Comparison of ENCODE assay signal across 1 cellular context in genomic region chr6:116975600-116975999, GRCh38.
TF ChIP-seq lines count a peak whose summit lies in the region.

No MANE protein-coding gene starts in this region.

TF ChIP-seq in IMR-90, 13 proteins besides CTCF, POLR2A, EP300 and RAD21 (continued from another document):
- TF ChIP-seq ELK1 (IDR thresholded peaks at IDR 0.05; ENCODE audit: borderline replicate concordance, low read depth, low read length) (no peak), FOS (IDR thresholded peaks at IDR 0.05; ENCODE audit: low read depth, low read length) (no peak), MXI1 (IDR thresholded peaks at IDR 0.05; ENCODE audit: borderline replicate concordance, low read depth, low read length) (no peak), USF2 (IDR thresholded peaks at IDR 0.05; ENCODE audit: low read depth, low read length) (no peak), BHLHE40 (IDR thresholded peaks at IDR 0.05; ENCODE audit: low read depth, low read length) (no peak), CEBPB (IDR thresholded peaks at IDR 0.05; ENCODE audit: low read depth, low read length) (no peak)
